In genomic region chr3:114432356-114432755, GRCh38 we compare ENCODE assay signal across 30 cellular contexts.
"Had no signal": no experiment of that assay in that cellular context is flagged by ENCODE, and none has a peak within 500 bp of the region (broad histone marks: within the 10 kb centered on the region; RNA-seq: fewer than 3 reads in every experiment).

No MANE protein-coding gene starts in this region.

- H3K4me3 Mint-ChIP-seq: naive thymus-derived CD8-positive, alpha-beta T cell; natural killer cell treated with Interleukin-12 subunit alpha and Interleukin-12 subunit beta and Interleukin-15 and Interleukin-18, amount 100 ng/mL, for 72 hours; nephron progenitor cell; neural crest cell; stimulated activated naive B cell treated with anti-CD40 and anti-IgM and Interleukin-4, amounts not matched to agents 10 μg/mL and 1 μg/mL and 100 μg/mL, for 72 hours; stimulated activated naive CD8-positive, alpha-beta T cell treated with anti-CD3 and anti-CD28 coated beads, Interleukin-15, Interleukin-2, amounts not matched to agents 100 ng/mL and 50 ng/mL, for 24 hours had no signal

- H3K27ac ChIP-seq: neutrophil, pancreas, psoas muscle, right lobe of liver, sigmoid colon, stomach, thoracic aorta, thyroid gland, tibial nerve, upper lobe of left lung, vagina had no signal

- H3K36me3 ChIP-seq: neutrophil, pancreas, right lobe of liver, sigmoid colon, stomach, thoracic aorta, thyroid gland, tibial nerve, upper lobe of left lung, vagina had no signal

- H3K9me3 Mint-ChIP-seq: naive thymus-derived CD8-positive, alpha-beta T cell; natural killer cell treated with Interleukin-12 subunit alpha and Interleukin-12 subunit beta and Interleukin-15 and Interleukin-18, amount 100 ng/mL, for 72 hours; nephron progenitor cell; neural crest cell; stimulated activated naive B cell treated with anti-CD40 and anti-IgM and Interleukin-4, amounts not matched to agents 10 μg/mL and 1 μg/mL and 100 μg/mL, for 72 hours; stimulated activated naive CD8-positive, alpha-beta T cell treated with anti-CD3 and anti-CD28 coated beads, Interleukin-15, Interleukin-2, amounts not matched to agents 100 ng/mL and 50 ng/mL, for 24 hours had no signal

- H3K27me3 Mint-ChIP-seq: naive thymus-derived CD8-positive, alpha-beta T cell; natural killer cell treated with Interleukin-12 subunit alpha and Interleukin-12 subunit beta and Interleukin-15 and Interleukin-18, amount 100 ng/mL, for 72 hours; progenitor cell of endocrine pancreas; stimulated activated naive B cell treated with anti-CD40 and anti-IgM and Interleukin-4, amounts not matched to agents 10 μg/mL and 1 μg/mL and 100 μg/mL, for 72 hours; stimulated activated naive CD8-positive, alpha-beta T cell treated with anti-CD3 and anti-CD28 coated beads, Interleukin-15, Interleukin-2, amounts not matched to agents 100 ng/mL and 50 ng/mL, for 24 hours had no signal

- H3K27me3 ChIP-seq: neutrophil, pancreas, right lobe of liver, sigmoid colon, stomach, thyroid gland, tibial nerve, upper lobe of left lung, vagina had no signal

- ATAC-seq: naive thymus-derived CD8-positive, alpha-beta T cell; natural killer cell treated with Interleukin-12 subunit alpha and Interleukin-12 subunit beta and Interleukin-15 and Interleukin-18, amount 100 ng/mL, for 72 hours; pancreas; right cardiac atrium; right lobe of liver; stimulated activated naive B cell treated with anti-CD40 and anti-IgM and Interleukin-4, amounts not matched to agents 10 μg/mL and 1 μg/mL and 100 μg/mL, for 72 hours had no signal

- H3K27ac Mint-ChIP-seq: naive thymus-derived CD8-positive, alpha-beta T cell; natural killer cell treated with Interleukin-12 subunit alpha and Interleukin-12 subunit beta and Interleukin-15 and Interleukin-18, amount 100 ng/mL, for 72 hours; nephron progenitor cell; progenitor cell of endocrine pancreas; stimulated activated naive B cell treated with anti-CD40 and anti-IgM and Interleukin-4, amounts not matched to agents 10 μg/mL and 1 μg/mL and 100 μg/mL, for 72 hours; stimulated activated naive CD8-positive, alpha-beta T cell treated with anti-CD3 and anti-CD28 coated beads, Interleukin-15, Interleukin-2, amounts not matched to agents 100 ng/mL and 50 ng/mL, for 24 hours had no signal

- H3K36me3 Mint-ChIP-seq: natural killer cell treated with Interleukin-12 subunit alpha and Interleukin-12 subunit beta and Interleukin-15 and Interleukin-18, amount 100 ng/mL, for 72 hours had no signal

- H3K4me3 ChIP-seq: pancreas, psoas muscle, right lobe of liver, sigmoid colon, stomach, thoracic aorta, thyroid gland, tibial nerve, upper lobe of left lung, vagina had no signal

- DNase-seq: naive thymus-derived CD8-positive, alpha-beta T cell; nephron progenitor cell; nucleus accumbens; pancreas; posterior cingulate gyrus; psoas muscle; right cardiac atrium; right lobe of liver; sigmoid colon; small intestine; stimulated activated CD4-positive, alpha-beta T cell treated with anti-CD3 and anti-CD28 coated beads, Interleukin-15, amount 100 ng/mL, for 24 hours; stimulated activated CD4-positive, alpha-beta T cell treated with anti-CD3 and anti-CD28 coated beads, Interleukin-2, amount 100 ng/mL, for 24 hours; stimulated activated CD4-positive, alpha-beta T cell treated with anti-CD3 and anti-CD28 coated beads, Interleukin-2, amount 100 ng/mL, for 48 hours; stimulated activated CD4-positive, alpha-beta T cell treated with anti-CD3 and anti-CD28 coated beads, Interleukin-4, amount 100 ng/mL, for 4 hours; stimulated activated CD8-positive, alpha-beta memory T cell treated with anti-CD3 and anti-CD28 coated beads, Interleukin-4, amount 100 ng/mL, for 48 hours; stimulated activated naive B cell treated with anti-CD40 and anti-IgM and Interleukin-4, amounts not matched to agents 10 μg/mL and 1 μg/mL and 100 μg/mL, for 72 hours; stimulated activated naive CD4-positive, alpha-beta T cell treated with Interleukin-2 at 50 U/mL for 16 hours; stomach; thyroid gland; trophoblast cell; upper lobe of left lung had no signal

- H3K9me3 ChIP-seq: neutrophil, pancreas, psoas muscle, right lobe of liver, sigmoid colon, stomach, thoracic aorta, thyroid gland, tibial nerve, upper lobe of left lung, vagina had no signal

- H3K4me1 Mint-ChIP-seq: nephron progenitor cell had no signal

- H3K4me1 ChIP-seq: right lobe of liver, sigmoid colon, upper lobe of left lung, vagina had no signal

- FAIRE-seq: pancreas, small intestine, urothelium cell line had no signal
